8 cellular contexts compared by ENCODE assay signal in the genomic region with DNA sequence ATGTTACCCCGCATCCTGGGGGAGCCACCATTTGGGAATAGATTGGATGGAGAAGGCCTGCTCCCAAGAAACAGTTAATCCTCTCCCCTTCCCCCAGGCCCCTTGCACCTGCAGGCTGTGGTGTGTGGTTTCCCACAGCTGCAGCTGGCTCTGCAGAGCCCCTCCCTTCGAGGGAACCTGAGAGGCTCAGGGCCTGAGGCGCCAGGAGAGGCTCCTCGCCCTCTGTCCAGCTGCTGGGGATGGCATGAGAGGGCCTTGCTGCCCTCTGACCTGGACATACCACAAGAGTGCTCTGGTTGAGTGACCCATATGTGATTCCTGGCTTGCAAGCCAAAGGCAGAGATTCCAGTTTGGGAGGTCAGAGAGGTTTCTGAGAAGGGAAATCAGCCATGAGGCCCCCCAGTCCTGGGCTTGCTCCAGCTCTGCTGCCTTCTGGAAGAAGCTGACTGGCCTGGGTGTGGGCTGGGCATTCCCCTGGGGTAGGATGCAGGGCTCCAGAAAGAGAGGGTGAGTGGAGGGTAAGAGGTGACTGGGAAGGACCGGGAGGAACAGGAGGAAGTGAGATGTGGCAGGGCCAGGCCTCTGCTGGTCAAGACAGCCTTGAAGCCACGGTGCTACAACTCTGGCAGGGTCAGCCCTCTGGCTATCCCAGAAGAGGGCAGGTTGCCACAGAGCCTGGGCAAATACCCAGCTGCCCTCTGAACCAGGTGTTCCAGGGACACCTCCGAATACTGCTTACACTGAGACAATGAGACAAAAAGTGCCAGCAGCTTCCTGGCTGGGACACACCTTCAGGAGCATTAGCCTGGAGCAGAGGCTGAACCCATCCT. TPM values are rescaled to one million over a fixed set of nuclear protein-coding genes. Genes with fewer than 3 reads are reported as not detected.
DNase-seq lines count a peak whose midpoint lies in the region; ATAC-seq and TF ChIP-seq lines count a peak whose summit lies in the region.

No MANE protein-coding gene starts in this region.

- TF ChIP-seq POLR2A in thyroid gland (IDR thresholded peaks at IDR 0.05), result no peak

- WGBS in thyroid gland, 2 donors, result 35 to 50% methylated on average over 4 to 5 of the region's 7 CpGs

- no peaks in the 10 kb centered on the region for H3K9me3 Mint-ChIP-seq in T-helper 1 cell treated with Interleukin-12 subunit alpha and Interleukin-12 subunit beta and Interleukin-4 antibody, amounts not matched to agents 30 μg/mL and 1 μg/mL, for 36 hours

- H3K4me3 ChIP-seq in thyroid gland (replicated peaks in 1 of 3), result no peak overlapping the region

- H3K36me3 ChIP-seq in thyroid gland, result no peaks in the 10 kb centered on the region

- H3K27me3 ChIP-seq in thyroid gland, result no peaks in the 10 kb centered on the region

- peak overlapping the region; percentile 64 for H3K27ac Mint-ChIP-seq in T-helper 1 cell treated with Interleukin-12 subunit alpha and Interleukin-12 subunit beta and Interleukin-4 antibody, amounts not matched to agents 30 μg/mL and 1 μg/mL, for 36 hours

- peaks cover 20 to 29% of the 10 kb centered on the region in 2 donors for H3K4me1 ChIP-seq in thyroid gland

- ATAC-seq in GM21447 (IDR thresholded peaks at IDR 0.05; ENCODE audit: unreplicated experiment) (peak; percentile 70), left ventricle myocardium superior (peak; percentile 6)

- peaks cover 54% of the 10 kb centered on the region for H3K4me1 Mint-ChIP-seq in T-helper 1 cell treated with Interleukin-12 subunit alpha and Interleukin-12 subunit beta and Interleukin-4 antibody, amounts not matched to agents 30 μg/mL and 1 μg/mL, for 36 hours (ENCODE audit: low read depth)

- H3K36me3 Mint-ChIP-seq in T-helper 1 cell treated with Interleukin-12 subunit alpha and Interleukin-12 subunit beta and Interleukin-4 antibody, amounts not matched to agents 30 μg/mL and 1 μg/mL, for 36 hours (ENCODE audit: low read depth), result peaks cover 20% of the 10 kb centered on the region

- intact Hi-C loops in left ventricle myocardium superior (cut with micrococcal nuclease), result no loop called here
- intact Hi-C loops in thyroid gland (cut with DNase I), result loop anchor here (5.0 kb wide), 1 partner anchor 37 kb away; no protein-coding TSS in a partner anchor

- DNase-seq in NCI-H748 (lab: John Stamatoyannopoulos, UW; ENCODE audit: unreplicated experiment) (peak; percentile 23), NCI-H748 treated with DMSO at 0.1 percent for 48 hours (lab: John Stamatoyannopoulos, UW) (no peak), HT1080 (ENCODE audit: low read depth) (peak; percentile 52), left ventricle myocardium superior (no peak), thyroid gland (peak; percentile 71 to 72), occipital lobe (lab: John Stamatoyannopoulos, UW) (no peak)

- no peak for TF ChIP-seq CTCF in thyroid gland (IDR thresholded peaks at IDR 0.05)

- H3K27ac ChIP-seq in thyroid gland, result peak overlapping the region; percentile 16 to 84 (median 72)

- peak overlapping the region; percentile 56 for H3K4me3 Mint-ChIP-seq in T-helper 1 cell treated with Interleukin-12 subunit alpha and Interleukin-12 subunit beta and Interleukin-4 antibody, amounts not matched to agents 30 μg/mL and 1 μg/mL, for 36 hours

- no peaks in the 10 kb centered on the region for H3K9me3 ChIP-seq in thyroid gland

- peaks cover 4% of the 10 kb centered on the region for H3K27me3 Mint-ChIP-seq in T-helper 1 cell treated with Interleukin-12 subunit alpha and Interleukin-12 subunit beta and Interleukin-4 antibody, amounts not matched to agents 30 μg/mL and 1 μg/mL, for 36 hours (ENCODE audit: low read depth)

RNA-seq across cellular contexts. Expression of gene SRP14, which starts 16.0 kb away (rescaled TPM):
- 314 and 330 TPM in 2 replicates for total RNA-seq in HT1080 (2014; rRNA removed; shearing (Covaris generic))
- polyA plus RNA-seq in HT1080 (2015; cell fraction: cytosol; rRNA removed), result 352 and 376 TPM in 2 replicates
- polyA plus RNA-seq in HT1080 (2015; cell fraction: nucleus; rRNA removed), result 166 and 170 TPM in 2 replicates
- total RNA-seq in left ventricle myocardium superior, result 235 TPM
- total RNA-seq in thyroid gland, result 100 to 1,000 TPM; 327 to 576 (median 408) TPM
- 112 TPM for total RNA-seq in occipital lobe

RNA-seq across cellular contexts. Expression of gene BMF, which starts 53.7 kb away (rescaled TPM):
- 0.23 and 0.66 TPM in 2 replicates for total RNA-seq in HT1080 (2014; rRNA removed; shearing (Covaris generic))
- polyA plus RNA-seq in HT1080 (2015; cell fraction: cytosol; rRNA removed), result 0.77 and 1.9 TPM in 2 replicates
- 2.9 and 4.1 TPM in 2 replicates for polyA plus RNA-seq in HT1080 (2015; cell fraction: nucleus; rRNA removed)
- total RNA-seq in left ventricle myocardium superior (3.2 TPM), thyroid gland (10 to 100 TPM; 31.9 to 49.3 (median 37.2) TPM), occipital lobe (4.2 TPM)

Comparison
In these comparisons a context has a peak if more than half of its experiments do, and no peak if none do; other contexts are left out.
1. DNase-seq: peak in NCI-H748 (single experiment), HT1080 (single experiment) and thyroid gland (2 of 2); none in NCI-H748 treated with DMSO at 0.1 percent for 48 hours (single experiment), left ventricle myocardium superior (single experiment) and occipital lobe (single experiment).